ENCODE assay signal across 8 cellular contexts in genomic region chr4:103197765-103198110, GRCh38. TPM values are rescaled to one million over a fixed set of nuclear protein-coding genes. Genes with fewer than 3 reads are reported as not detected.
DNase-seq lines count a peak whose midpoint lies in the region; ATAC-seq and TF ChIP-seq lines count a peak whose summit lies in the region.

No MANE protein-coding gene starts in this region.

- no peaks in the 10 kb centered on the region for H3K9me3 ChIP-seq in lower lobe of right lung
- no peaks in the 10 kb centered on the region for H3K9me3 ChIP-seq in upper lobe of left lung

- peaks cover 12% of the 10 kb centered on the region for H3K4me1 ChIP-seq in lower lobe of right lung
- H3K4me1 ChIP-seq in upper lobe of left lung, result peaks cover 4 to 12% (median 9%) of the 10 kb centered on the region in 4 donors

- no peak for TF ChIP-seq POLR2A in upper lobe of left lung (IDR thresholded peaks at IDR 0.05)

- H3K27ac ChIP-seq in lower lobe of right lung, result peak overlapping the region; percentile 80
- H3K27ac ChIP-seq in upper lobe of left lung, result peak overlapping the region in 2 of 4 donors; percentile 80 to 81

- H3K36me3 ChIP-seq in lower lobe of right lung, result no peaks in the 10 kb centered on the region
- H3K36me3 ChIP-seq in upper lobe of left lung, result no peaks in the 10 kb centered on the region

- no TSS peak for BruUV-seq in Calu3 (replicated peaks; lab: Mats Ljungman, UMichigan)

- TF ChIP-seq CTCF in Calu3 (IDR thresholded peaks at IDR 0.05; ENCODE audit: unreplicated experiment), result no peak
- TF ChIP-seq CTCF in lower lobe of right lung (IDR thresholded peaks at IDR 0.05), result no peak
- TF ChIP-seq CTCF in upper lobe of left lung (IDR thresholded peaks at IDR 0.05), result no peak

- no peaks in the 10 kb centered on the region for H3K9me3 Mint-ChIP-seq in Calu3 (ENCODE audit: low read depth, unreplicated experiment)

- H3K36me3 Mint-ChIP-seq in Calu3 (ENCODE audit: insufficient read depth, unreplicated experiment), result peaks cover 14% of the 10 kb centered on the region

- ATAC-seq in GM21390 (IDR thresholded peaks at IDR 0.05; ENCODE audit: unreplicated experiment) (peak; percentile 49), HG03575 (IDR thresholded peaks at IDR 0.05; ENCODE audit: extremely low read depth, insufficient number of reproducible peaks, low FRiP score, unreplicated experiment) (peak; percentile 25), lower lobe of right lung (peak; percentile 53 to 69), upper lobe of left lung (ENCODE audit: low FRiP score in 2 of 2) (peak; percentile 63 to 69)

- no peak for DNase-seq in Calu3
- peak; percentile 5 for DNase-seq in brain pericyte (ENCODE audit: low read depth, low spot score)
- DNase-seq in lower lobe of right lung, result no peak
- DNase-seq in upper lobe of left lung, result no peak
- no peak for DNase-seq in stimulated activated CD4-positive, alpha-beta T cell treated with anti-CD3 and anti-CD28 coated beads, Interleukin-12 subunit alpha, Interleukin-12 subunit beta, amount 100 ng/mL, for 4 hours
- DNase-seq in NCI-H82 treated with DMSO at 0.1 percent for 48 hours (lab: John Stamatoyannopoulos, UW; ENCODE audit: unreplicated experiment), result no peak

- peak overlapping the region; percentile 99 for H3K27ac Mint-ChIP-seq in Calu3 (ENCODE audit: unreplicated experiment)

- no peaks in the 10 kb centered on the region for H3K27me3 ChIP-seq in lower lobe of right lung (ENCODE audit: low read depth)
- no peaks in the 10 kb centered on the region for H3K27me3 ChIP-seq in upper lobe of left lung

- WGBS in upper lobe of left lung, 2 donors, result 1 to 2% methylated on average over 7 to 9 of the region's 9 CpGs

- no peaks in the 10 kb centered on the region for H3K27me3 Mint-ChIP-seq in Calu3 (ENCODE audit: unreplicated experiment)

- CTCF ChIA-PET in Calu3 (lab: Charles Lee), result no interaction called here

- H3K4me3 Mint-ChIP-seq in Calu3 (ENCODE audit: low read depth, unreplicated experiment), result peak overlapping the region; percentile 89

- no peak for TF ChIP-seq EP300 in upper lobe of left lung (IDR thresholded peaks at IDR 0.05)

- peaks cover 17% of the 10 kb centered on the region for H3K4me1 Mint-ChIP-seq in Calu3 (ENCODE audit: low read depth, unreplicated experiment)

- H3K4me3 ChIP-seq in lower lobe of right lung (peak overlapping the region; percentile 84), upper lobe of left lung (peak overlapping the region; percentile 59 to 83 (median 70))

- intact Hi-C loops in Calu3 (cut with micrococcal nuclease; ENCODE audit: unreplicated experiment) (no loop called here), lower lobe of right lung (cut with DNase I) (no loop called here)

RNA-seq across cellular contexts. Expression of gene CENPE, which starts 0.4 kb away (rescaled TPM):
- total RNA-seq in Calu3 (2022) (17.9 and 23.5 TPM in 2 replicates), lower lobe of right lung (3.4 TPM), upper lobe of left lung (1 to 10 TPM; 1.0 to 4.2 (median 1.6) TPM)
